Comparison of ENCODE assay signal across 1 cellular context in genomic region chrX:4909245-4909830, GRCh38.
TF ChIP-seq lines count a peak whose summit lies in the region.

No MANE protein-coding gene starts in this region.

TF ChIP-seq in WTC11, 78 proteins besides CTCF, POLR2A, EP300 and RAD21 (continued from another document):
- TF ChIP-seq TEAD4 (CRISPR knock-in tag; IDR thresholded peaks at IDR 0.05) (no peak), ZNF281 (CRISPR knock-in tag; IDR thresholded peaks at IDR 0.05) (no peak), E2F1 (CRISPR knock-in tag; IDR thresholded peaks at IDR 0.05) (no peak), USF1 (CRISPR knock-in tag; IDR thresholded peaks at IDR 0.05) (no peak), USF2 (CRISPR knock-in tag; IDR thresholded peaks at IDR 0.05) (no peak), SOX15 (CRISPR knock-in tag; IDR thresholded peaks at IDR 0.05) (no peak), ETV6 (CRISPR knock-in tag; IDR thresholded peaks at IDR 0.05) (no peak), PRDM15 (CRISPR knock-in tag; IDR thresholded peaks at IDR 0.05) (no peak)
